1 cellular context compared by ENCODE assay signal in the genomic region with DNA sequence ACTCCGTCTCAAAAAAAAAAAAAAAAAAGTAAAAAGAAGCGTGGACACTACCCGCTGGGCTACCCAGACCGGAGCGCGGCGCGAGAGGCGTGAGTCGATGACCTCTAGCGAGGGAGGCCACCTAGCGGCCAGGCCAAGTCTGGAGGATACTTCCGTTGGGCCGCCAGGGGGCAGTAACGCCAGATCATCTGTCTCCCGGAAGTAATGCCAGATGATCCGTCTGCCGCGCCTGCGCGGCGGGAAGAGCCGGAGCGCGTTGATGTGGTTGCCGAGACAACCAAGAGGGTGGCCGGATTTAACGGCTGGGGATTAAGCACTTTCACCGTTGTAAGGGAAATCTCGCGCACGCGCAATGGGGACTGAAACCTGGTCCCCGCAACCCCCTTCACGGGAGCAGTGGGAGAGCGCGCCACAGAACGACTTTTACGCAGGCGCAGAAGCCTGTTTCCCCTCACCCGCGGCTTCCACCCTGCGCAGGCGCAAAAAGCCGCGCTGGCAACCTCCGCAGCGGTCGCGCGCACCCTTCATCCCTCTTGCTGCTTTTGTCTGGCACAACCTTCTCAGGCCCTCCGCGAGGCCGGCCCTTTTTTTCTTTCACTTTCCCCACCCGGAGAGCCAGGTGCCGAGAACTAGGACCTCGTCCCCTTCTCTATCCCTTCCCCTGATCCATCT.
A peak's percentile ranks its signal among the peaks of the same experiment; 100 is the strongest.
TF ChIP-seq lines count a peak whose summit lies in the region.

No MANE protein-coding gene starts in this region.

TF ChIP-seq in HepG2, 621 proteins besides CTCF, POLR2A, EP300 and RAD21 (continues in another document):
- TF ChIP-seq NFATC3 (CRISPR knock-in tag; IDR thresholded peaks at IDR 0.05), result no peak
- TF ChIP-seq, protein P1, sequence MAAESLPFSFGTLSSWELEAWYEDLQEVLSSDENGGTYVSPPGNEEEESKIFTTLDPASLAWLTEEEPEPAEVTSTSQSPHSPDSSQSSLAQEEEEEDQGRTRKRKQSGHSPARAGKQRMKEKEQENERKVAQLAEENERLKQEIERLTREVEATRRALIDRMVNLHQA (CRISPR knock-in tag; IDR thresholded peaks at IDR 0.05), result no peak
- no peak for TF ChIP-seq NONO (IDR thresholded peaks at IDR 0.05)
- peak; percentile 52 for TF ChIP-seq NONO (CRISPR knock-in tag; conservative IDR thresholded peaks at IDR 0.05)
- TF ChIP-seq ZNF282 (IDR thresholded peaks at IDR 0.05; ENCODE audit: partially characterized antibody), result no peak
- TF ChIP-seq, protein P2, sequence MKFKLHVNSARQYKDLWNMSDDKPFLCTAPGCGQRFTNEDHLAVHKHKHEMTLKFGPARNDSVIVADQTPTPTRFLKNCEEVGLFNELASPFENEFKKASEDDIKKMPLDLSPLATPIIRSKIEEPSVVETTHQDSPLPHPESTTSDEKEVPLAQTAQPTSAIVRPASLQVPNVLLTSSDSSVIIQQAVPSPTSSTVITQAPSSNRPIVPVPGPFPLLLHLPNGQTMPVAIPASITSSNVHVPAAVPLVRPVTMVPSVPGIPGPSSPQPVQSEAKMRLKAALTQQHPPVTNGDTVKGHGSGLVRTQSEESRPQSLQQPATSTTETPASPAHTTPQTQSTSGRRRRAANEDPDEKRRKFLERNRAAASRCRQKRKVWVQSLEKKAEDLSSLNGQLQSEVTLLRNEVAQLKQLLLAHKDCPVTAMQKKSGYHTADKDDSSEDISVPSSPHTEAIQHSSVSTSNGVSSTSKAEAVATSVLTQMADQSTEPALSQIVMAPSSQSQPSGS (CRISPR knock-in tag; IDR thresholded peaks at IDR 0.05), result peak; percentile 66; the same call in 1 of the 2 replicates
- peak; percentile 42; the same call in 1 of the 2 replicates for TF ChIP-seq ZNF639 (CRISPR knock-in tag; conservative IDR thresholded peaks at IDR 0.05)
- TF ChIP-seq ZNF879 (CRISPR knock-in tag; IDR thresholded peaks at IDR 0.05), result no peak
- peak; percentile 24; the same call in 1 of the 2 replicates for TF ChIP-seq ZNF281 (CRISPR knock-in tag; IDR thresholded peaks at IDR 0.05; ENCODE audit: borderline replicate concordance)
- no peak for TF ChIP-seq ZNF704 (CRISPR knock-in tag; IDR thresholded peaks at IDR 0.05; ENCODE audit: borderline replicate concordance)
- TF ChIP-seq SNAI1 (CRISPR knock-in tag; IDR thresholded peaks at IDR 0.05; ENCODE audit: borderline replicate concordance), result no peak
- 0 out of 2 replicates have a peak, but pooled peaks have one; percentile 51 for TF ChIP-seq GTF3A (CRISPR knock-in tag; conservative IDR thresholded peaks at IDR 0.05)
- TF ChIP-seq KDM5A (IDR thresholded peaks at IDR 0.05; ENCODE audit: borderline replicate concordance, low read length), result peak; percentile 77; the same call in 1 of the 2 replicates
- peak; percentile 63; the same call in 1 of the 2 replicates for TF ChIP-seq ZNF607 (CRISPR knock-in tag; IDR thresholded peaks at IDR 0.05; ENCODE audit: borderline replicate concordance)
- TF ChIP-seq RFXAP (CRISPR knock-in tag; IDR thresholded peaks at IDR 0.05; ENCODE audit: borderline replicate concordance), result peak; percentile 26; the same call in 1 of the 2 replicates
- no peak for TF ChIP-seq ZFP36L1 (CRISPR knock-in tag; IDR thresholded peaks at IDR 0.05)
- peak; percentile 86 for TF ChIP-seq ZNF331 (CRISPR knock-in tag; IDR thresholded peaks at IDR 0.05)
- TF ChIP-seq ETS1 (CRISPR knock-in tag; IDR thresholded peaks at IDR 0.05), result no peak
- TF ChIP-seq ZNF264 (CRISPR knock-in tag; IDR thresholded peaks at IDR 0.05), result peak; percentile 18; the same call in 1 of the 2 replicates
- TF ChIP-seq NCOR1 (IDR thresholded peaks at IDR 0.05; ENCODE audit: borderline replicate concordance, low read length), result no peak
- no peak for TF ChIP-seq ZNF674 (CRISPR knock-in tag; IDR thresholded peaks at IDR 0.05; ENCODE audit: low read depth)
- TF ChIP-seq ZNF558 (CRISPR knock-in tag; IDR thresholded peaks at IDR 0.05; ENCODE audit: borderline replicate concordance), result peak; percentile 70; the same call in 1 of the 2 replicates
- TF ChIP-seq ZFP41 (CRISPR knock-in tag; IDR thresholded peaks at IDR 0.05; ENCODE audit: borderline replicate concordance), result no peak
- TF ChIP-seq PAXIP1 (CRISPR knock-in tag; conservative IDR thresholded peaks at IDR 0.05), result peak; percentile 21; the same call in 1 of the 2 replicates
- peak; percentile 93 for TF ChIP-seq ETV5 (CRISPR knock-in tag; IDR thresholded peaks at IDR 0.05; ENCODE audit: borderline replicate concordance)
- TF ChIP-seq ZNF205 (CRISPR knock-in tag; IDR thresholded peaks at IDR 0.05), result no peak
- TF ChIP-seq EEA1 (CRISPR knock-in tag; IDR thresholded peaks at IDR 0.05; ENCODE audit: borderline replicate concordance), result no peak
- TF ChIP-seq, protein P3, sequence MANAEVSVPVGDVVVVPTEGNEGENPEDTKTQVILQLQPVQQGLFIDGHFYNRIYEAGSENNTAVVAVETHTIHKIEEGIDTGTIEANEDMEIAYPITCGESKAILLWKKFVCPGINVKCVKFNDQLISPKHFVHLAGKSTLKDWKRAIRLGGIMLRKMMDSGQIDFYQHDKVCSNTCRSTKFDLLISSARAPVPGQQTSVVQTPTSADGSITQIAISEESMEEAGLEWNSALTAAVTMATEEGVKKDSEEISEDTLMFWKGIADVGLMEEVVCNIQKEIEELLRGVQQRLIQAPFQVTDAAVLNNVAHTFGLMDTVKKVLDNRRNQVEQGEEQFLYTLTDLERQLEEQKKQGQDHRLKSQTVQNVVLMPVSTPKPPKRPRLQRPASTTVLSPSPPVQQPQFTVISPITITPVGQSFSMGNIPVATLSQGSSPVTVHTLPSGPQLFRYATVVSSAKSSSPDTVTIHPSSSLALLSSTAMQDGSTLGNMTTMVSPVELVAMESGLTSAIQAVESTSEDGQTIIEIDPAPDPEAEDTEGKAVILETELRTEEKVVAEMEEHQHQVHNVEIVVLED (CRISPR knock-in tag; IDR thresholded peaks at IDR 0.05; ENCODE audit: borderline replicate concordance), result peak; percentile 53; the same call in 1 of the 2 replicates
- 0 out of 2 replicates have a peak, but pooled peaks have one; percentile 50 for TF ChIP-seq SMAD1 (CRISPR knock-in tag; IDR thresholded peaks at IDR 0.05; ENCODE audit: borderline replicate concordance, low read depth)
- peak; percentile 84 for TF ChIP-seq ZNF670 (CRISPR knock-in tag; IDR thresholded peaks at IDR 0.05; ENCODE audit: borderline replicate concordance)
- no peak for TF ChIP-seq ZNF496 (CRISPR knock-in tag; IDR thresholded peaks at IDR 0.05; ENCODE audit: insufficient replicate concordance)
- TF ChIP-seq REXO4 (CRISPR knock-in tag; IDR thresholded peaks at IDR 0.05; ENCODE audit: borderline replicate concordance), result no peak
- TF ChIP-seq CHD2 (IDR thresholded peaks at IDR 0.05; ENCODE audit: low read depth, low read length), result 0 out of 2 replicates have a peak, but pooled peaks have one; percentile 16
- peak; percentile 94 for TF ChIP-seq KAT8 (CRISPR knock-in tag; IDR thresholded peaks at IDR 0.05)
- peak; percentile 64; the same call in 1 of the 2 replicates for TF ChIP-seq FOXJ3 (CRISPR knock-in tag; IDR thresholded peaks at IDR 0.05; ENCODE audit: borderline replicate concordance)
- no peak for TF ChIP-seq HNF4A (CRISPR knock-in tag; IDR thresholded peaks at IDR 0.05)
- TF ChIP-seq ZNF772 (CRISPR knock-in tag; IDR thresholded peaks at IDR 0.05), result peak; percentile 39; the same call in 1 of the 2 replicates
- TF ChIP-seq, protein P4, sequence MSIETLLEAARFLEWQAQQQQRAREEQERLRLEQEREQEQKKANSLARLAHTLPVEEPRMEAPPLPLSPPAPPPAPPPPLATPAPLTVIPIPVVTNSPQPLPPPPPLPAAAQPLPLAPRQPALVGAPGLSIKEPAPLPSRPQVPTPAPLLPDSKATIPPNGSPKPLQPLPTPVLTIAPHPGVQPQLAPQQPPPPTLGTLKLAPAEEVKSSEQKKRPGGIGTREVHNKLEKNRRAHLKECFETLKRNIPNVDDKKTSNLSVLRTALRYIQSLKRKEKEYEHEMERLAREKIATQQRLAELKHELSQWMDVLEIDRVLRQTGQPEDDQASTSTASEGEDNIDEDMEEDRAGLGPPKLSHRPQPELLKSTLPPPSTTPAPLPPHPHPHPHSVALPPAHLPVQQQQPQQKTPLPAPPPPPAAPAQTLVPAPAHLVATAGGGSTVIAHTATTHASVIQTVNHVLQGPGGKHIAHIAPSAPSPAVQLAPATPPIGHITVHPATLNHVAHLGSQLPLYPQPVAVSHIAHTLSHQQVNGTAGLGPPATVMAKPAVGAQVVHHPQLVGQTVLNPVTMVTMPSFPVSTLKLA (IDR thresholded peaks at IDR 0.05), result 0 out of 2 replicates have a peak, but pooled peaks have one; percentile 0
- TF ChIP-seq, protein P5, sequence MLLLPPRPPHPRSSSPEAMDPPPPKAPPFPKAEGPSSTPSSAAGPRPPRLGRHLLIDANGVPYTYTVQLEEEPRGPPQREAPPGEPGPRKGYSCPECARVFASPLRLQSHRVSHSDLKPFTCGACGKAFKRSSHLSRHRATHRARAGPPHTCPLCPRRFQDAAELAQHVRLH (CRISPR knock-in tag; IDR thresholded peaks at IDR 0.05; ENCODE audit: borderline replicate concordance, low read depth), result peak; percentile 89; the same call in 1 of the 2 replicates
- TF ChIP-seq ZNF317 (CRISPR knock-in tag; IDR thresholded peaks at IDR 0.05), result no peak; the same call in 1 of the 2 replicates
- TF ChIP-seq RBFOX2 (IDR thresholded peaks at IDR 0.05; ENCODE audit: low read depth, low read length), result peak; percentile 89
- no peak for TF ChIP-seq IKZF1 (IDR thresholded peaks at IDR 0.05)
- no peak for TF ChIP-seq ZNF343 (CRISPR knock-in tag; IDR thresholded peaks at IDR 0.05)
